ENCODE assay signal across 13 cellular contexts in the genomic region with DNA sequence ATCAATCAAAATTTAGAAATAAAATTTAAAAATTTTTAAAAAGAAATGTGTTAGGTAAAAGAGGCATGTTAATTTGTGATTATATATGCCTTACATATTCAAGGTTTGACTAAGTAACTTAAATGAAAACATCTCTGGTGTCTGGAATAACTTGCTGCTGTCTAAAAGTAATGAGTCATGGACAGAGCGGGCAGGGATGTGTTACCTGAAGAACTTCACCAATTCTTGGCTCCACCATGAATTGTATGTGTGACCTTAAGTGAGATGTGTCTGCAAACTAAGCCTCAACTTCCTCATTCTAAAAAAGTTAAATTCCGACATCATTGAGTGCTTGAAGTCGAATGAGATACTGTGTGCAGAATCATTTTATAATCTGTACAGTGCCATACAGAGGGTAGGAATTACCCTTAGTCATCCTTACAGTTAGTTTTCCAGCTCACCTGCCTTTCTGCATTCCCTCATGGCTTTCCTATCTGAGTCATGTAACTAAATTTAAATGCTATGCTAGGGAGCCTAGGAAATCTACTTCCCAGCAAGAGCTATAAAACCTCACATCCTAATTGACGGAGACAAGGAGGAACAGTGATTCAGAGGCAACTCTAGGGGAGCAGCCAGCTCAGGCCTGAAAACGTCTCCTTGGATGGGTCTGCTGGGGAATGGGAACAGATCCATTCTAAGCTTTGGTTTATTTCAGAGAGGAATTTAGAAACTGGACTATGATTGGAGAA.
DNase-seq lines count a peak whose midpoint lies in the region; ATAC-seq, FAIRE-seq and TF ChIP-seq lines count a peak whose summit lies in the region.
"Had no signal": no experiment of that assay in that cellular context is flagged by ENCODE, and none has a peak within 500 bp of the region (broad histone marks: within the 10 kb centered on the region; RNA-seq: fewer than 3 reads in every experiment).

No MANE protein-coding gene starts in this region.

- H3K4me3 ChIP-seq in keratinocyte (ENCODE audit: control insufficient read depth in 2 of 3, extremely low read depth in 1 of 3, insufficient read depth in 2 of 3, low read depth in 1 of 3, low read length in 3 of 3) (peak overlapping the region in 2 of 3 experiments; percentile 21 to 39), neuronal stem cell (ENCODE audit: low read length in 2 of 2) (no peak overlapping the region)
- H3K4me3 ChIP-seq: BLaER1, SJCRH30 had no signal

- H2AFZ ChIP-seq in keratinocyte (ENCODE audit: control insufficient read depth, low read length) (no peak overlapping the region), neuronal stem cell (ENCODE audit: low read length) (no peak overlapping the region)

- no peak overlapping the region for H2AK5ac ChIP-seq in neuronal stem cell (ENCODE audit: low read depth, low read length)

- no peak overlapping the region for H2BK12ac ChIP-seq in neuronal stem cell (ENCODE audit: low read length)

- no peak overlapping the region for H3K14ac ChIP-seq in neuronal stem cell (ENCODE audit: low read length)

- no CpG with 5 or more reads among the region's 5 CpGs for WGBS in neuronal stem cell (ENCODE audit: extremely low coverage in 2 of 2, insufficient read length in 2 of 2, insufficient replicate concordance in 1 of 2), 2 donors

- dilution Hi-C loops in keratinocyte (cut with MboI; ENCODE audit: extremely low pct_ligation_motif_present, low sequenced_read_pairs): no loop called here

- peak overlapping the region in 1 of 5 experiments; percentile 15 for H3K4me3 Mint-ChIP-seq in brain

- H4K8ac ChIP-seq in neuronal stem cell (ENCODE audit: low read depth, low read length): no peak overlapping the region

- TF ChIP-seq CTCF in brain (conservative IDR thresholded peaks at IDR 0.05) (no peak), keratinocyte (optimal IDR thresholded peaks at IDR 0.05 in 1 of 3, IDR thresholded peaks at IDR 0.05 in 1 of 3, conservative IDR thresholded peaks at IDR 0.05 in 1 of 3; ENCODE audit: extremely low read depth in 1 of 3, insufficient read depth in 2 of 3, low read length in 3 of 3) (no peak)

- H3K27ac Mint-ChIP-seq in brain: peak overlapping the region in 4 of 5 experiments; percentile 20 to 96 (median 72)

- no peaks in the 10 kb centered on the region for H3K36me3 Mint-ChIP-seq in brain

- H3K4me2 ChIP-seq in keratinocyte (ENCODE audit: control insufficient read depth, extremely low read depth, insufficient read depth, low read depth, low read length) (peak overlapping the region; percentile 76), neuronal stem cell (ENCODE audit: insufficient read depth, low read length, poor library complexity, severe bottlenecking) (no peak overlapping the region)
- H3K4me2 ChIP-seq: BLaER1 had no signal

- H3K4me1 Mint-ChIP-seq in brain: peaks cover 30% of the 10 kb centered on the region

- no peak overlapping the region for H2BK120ac ChIP-seq in neuronal stem cell (ENCODE audit: low read depth, low read length)

- H3K9ac ChIP-seq in keratinocyte (ENCODE audit: control insufficient read depth, extremely low read depth, insufficient read depth, low read length) (peak overlapping the region; percentile 18), neuronal stem cell (ENCODE audit: low read depth, low read length, poor library complexity) (no peak overlapping the region)
- H3K9ac ChIP-seq: BLaER1 had no signal

- DNase-seq in SKM-1 (lab: John Stamatoyannopoulos, UW; ENCODE audit: unreplicated experiment) (peak; percentile 8), SKM-1 treated with dmso at 0.1 percent for 144 hours (lab: John Stamatoyannopoulos, UW; ENCODE audit: unreplicated experiment) (no peak), keratinocyte (ENCODE audit: low read depth, low spot score) (no peak), activated T-cell treated with anti-CD3 and anti-CD28 coated beads for 4 hours (no peak), neuronal stem cell (ENCODE audit: low spot score) (no peak)
- DNase-seq: foreskin melanocyte, NCI-H1105 had no signal

- H3K4me1 ChIP-seq in keratinocyte (ENCODE audit: control insufficient read depth, extremely low read depth, insufficient read depth, low read length): peaks cover 27% of the 10 kb centered on the region
- H3K4me1 ChIP-seq in neuronal stem cell (ENCODE audit: control insufficient read depth in 2 of 2, insufficient read depth in 1 of 2, low read depth in 1 of 2, low read length in 2 of 2): peaks cover 0 to 6% of the 10 kb centered on the region in 2 donors
- H3K4me1 ChIP-seq: BLaER1, SJCRH30 had no signal

- H3K36me3 ChIP-seq in keratinocyte (ENCODE audit: control insufficient read depth in 2 of 2, extremely low read depth in 1 of 2, insufficient read depth in 2 of 2, low read length in 2 of 2) (no peaks in the 10 kb centered on the region), neuronal stem cell (replicated peaks in 1 of 2; ENCODE audit: control insufficient read depth in 2 of 2, insufficient read depth in 2 of 2, low read length in 2 of 2) (no peaks in the 10 kb centered on the region)
- H3K36me3 ChIP-seq: BLaER1, SJCRH30 had no signal

- H3K9me1 ChIP-seq in keratinocyte (ENCODE audit: control insufficient read depth, extremely low read depth, insufficient read depth, low read length): no peaks in the 10 kb centered on the region

- no peak overlapping the region for H3K23ac ChIP-seq in neuronal stem cell (ENCODE audit: low read depth, low read length, poor library complexity)

- peak; percentile 81 for FAIRE-seq in keratinocyte (lab: Jason Lieb, UNC)
- FAIRE-seq: GM18507 had no signal

- H3K18ac ChIP-seq in neuronal stem cell (ENCODE audit: low read length): no peak overlapping the region

- ATAC-seq in HG02981 (IDR thresholded peaks at IDR 0.05; ENCODE audit: unreplicated experiment) (no peak), GM18498 (IDR thresholded peaks at IDR 0.05; ENCODE audit: unreplicated experiment) (no peak)

- H2BK5ac ChIP-seq in neuronal stem cell (ENCODE audit: low read length): no peak overlapping the region

- no peaks in the 10 kb centered on the region for H3K9me3 ChIP-seq in keratinocyte (ENCODE audit: control insufficient read depth, low read depth, low read length)
- no peaks in the 10 kb centered on the region for H3K9me3 ChIP-seq in neuronal stem cell (replicated peaks in 1 of 2; ENCODE audit: control insufficient read depth in 2 of 2, insufficient read depth in 1 of 2, low read depth in 1 of 2, low read length in 2 of 2)
- H3K9me3 ChIP-seq: BLaER1, SJCRH30 had no signal

- no peaks in the 10 kb centered on the region for H3K79me1 ChIP-seq in neuronal stem cell (ENCODE audit: low read depth, low read length)

- H3K27me3 Mint-ChIP-seq in brain: peaks cover 5% of the 10 kb centered on the region

- H3K27me3 ChIP-seq in keratinocyte (ENCODE audit: control insufficient read depth, extremely low read depth, insufficient read depth, low read length): no peaks in the 10 kb centered on the region
- H3K27me3 ChIP-seq in neuronal stem cell (ENCODE audit: control insufficient read depth in 3 of 3, insufficient read depth in 3 of 3, low read depth in 1 of 3, low read length in 3 of 3): no peaks in the 10 kb centered on the region
- H3K27me3 ChIP-seq: BLaER1, SJCRH30 had no signal

- peak overlapping the region; percentile 82 for H3K27ac ChIP-seq in keratinocyte (ENCODE audit: control insufficient read depth, insufficient read depth, low read length)
- H3K27ac ChIP-seq in neuronal stem cell (replicated peaks; ENCODE audit: low read length): no peak overlapping the region
- H3K27ac ChIP-seq: BLaER1, SJCRH30 had no signal

- H3K4ac ChIP-seq in neuronal stem cell (ENCODE audit: low read length): no peak overlapping the region

- no peak overlapping the region for H2BK15ac ChIP-seq in neuronal stem cell (ENCODE audit: low read length)

- H4K91ac ChIP-seq in neuronal stem cell (ENCODE audit: low read depth, low read length, poor library complexity): no peak overlapping the region

- no peaks in the 10 kb centered on the region for H4K20me1 ChIP-seq in keratinocyte (ENCODE audit: control insufficient read depth, extremely low read depth, insufficient read depth, low read length)
- H4K20me1 ChIP-seq: BLaER1 had no signal

- H3K79me2 ChIP-seq in keratinocyte (ENCODE audit: control insufficient read depth, insufficient read depth, low read length): no peaks in the 10 kb centered on the region

- no peaks in the 10 kb centered on the region for H3K9me3 Mint-ChIP-seq in brain

Comparison
In these comparisons a context has a peak if more than half of its experiments do, and no peak if none do; other contexts are left out.
1. H3K4me3 ChIP-seq: peak in keratinocyte (2 of 3); none in neuronal stem cell (0 of 2).